8 cellular contexts compared by ENCODE assay signal in the genomic region with DNA sequence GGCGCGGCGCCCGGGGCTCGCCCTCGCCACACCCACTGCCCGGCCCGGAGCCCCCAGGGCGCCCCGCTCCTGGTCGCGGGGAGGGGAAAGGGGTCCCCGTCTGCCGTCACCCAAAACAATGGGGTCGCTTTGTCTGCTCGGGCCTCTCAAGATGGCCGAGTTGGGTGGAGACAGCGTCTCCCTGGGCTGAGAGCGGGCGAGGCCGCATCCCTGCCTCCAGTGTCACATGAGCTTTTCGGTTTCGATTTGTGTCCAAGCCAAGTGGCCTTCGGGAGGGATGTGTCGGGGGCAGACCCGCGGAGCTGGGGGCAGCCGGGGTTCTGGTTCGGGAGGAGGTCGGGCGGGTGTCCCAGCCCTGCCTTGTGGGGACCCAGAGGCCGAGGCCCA. TPM values are rescaled to one million over a fixed set of nuclear protein-coding genes. Genes with fewer than 3 reads are reported as not detected.
DNase-seq lines count a peak whose midpoint lies in the region; ATAC-seq and TF ChIP-seq lines count a peak whose summit lies in the region.

No MANE protein-coding gene starts in this region.

- H3K4me2 ChIP-seq in MM.1S (ENCODE audit: low read depth, low read length): peak overlapping the region; percentile 69; the same call in 1 of the 2 replicates

- no peak overlapping the region for H3K27ac ChIP-seq in MM.1S (ENCODE audit: low read length)
- H3K27ac ChIP-seq in VCaP: peak overlapping the region; percentile 96
- H3K27ac ChIP-seq in breast epithelium: peak overlapping the region; percentile 97 to 98
- peak overlapping the region; percentile 89 to 96 (median 94) for H3K27ac ChIP-seq in spleen

- H3K79me2 ChIP-seq in MM.1S (ENCODE audit: low read length): peaks cover 52% of the 10 kb centered on the region

- H3K27me3 ChIP-seq in HAP-1 (ENCODE audit: low read depth) (no peaks in the 10 kb centered on the region), MM.1S (replicated peaks; ENCODE audit: insufficient read depth, low read length) (no peaks in the 10 kb centered on the region), breast epithelium (no peaks in the 10 kb centered on the region), spleen (replicated peaks in 1 of 7) (no peaks in the 10 kb centered on the region)

- H3K4me1 ChIP-seq in HAP-1 (peaks cover 10% of the 10 kb centered on the region; the same call in 1 of the 2 replicates), MM.1S (ENCODE audit: low read length) (no peaks in the 10 kb centered on the region), breast epithelium (peaks cover 0 to 6% of the 10 kb centered on the region in 2 donors), spleen (peaks cover 17 to 77% (median 52%) of the 10 kb centered on the region in 6 donors)

- DNase-seq in HAP-1 (ENCODE audit: low spot score in 2 of 2) (peak in 1 of 2 experiments; percentile 69), MM.1S (peak; percentile 49), breast epithelium (ENCODE audit: low spot score in 2 of 2) (peak; percentile 63 to 73), iPS-NIHi7 (ENCODE audit: extremely low spot score) (peak; percentile 44), spleen (peak; percentile 91)

- H2AFZ ChIP-seq in MM.1S (ENCODE audit: low read length): no peak overlapping the region

- TF ChIP-seq POLR2A in breast epithelium (IDR thresholded peaks at IDR 0.05) (no peak), spleen (IDR thresholded peaks at IDR 0.05) (no peak)

- H3K36me3 ChIP-seq in HAP-1 (replicated peaks) (peaks cover 4% of the 10 kb centered on the region; the same call in 1 of the 2 replicates), MM.1S (replicated peaks; ENCODE audit: insufficient read depth, low read length) (no peaks in the 10 kb centered on the region), breast epithelium (no peaks in the 10 kb centered on the region), spleen (peaks cover 0 to 19% (median 0%) of the 10 kb centered on the region in 6 donors)

- ATAC-seq in HG03378 (IDR thresholded peaks at IDR 0.05; ENCODE audit: unreplicated experiment): no peak

- in situ Hi-C loops in HAP-1 (cut with MboI; ENCODE audit: low sequenced_read_pairs): loop anchor here (25.0 kb wide), 1 partner anchor 547 kb away; a partner anchor contains a TSS

- H4K20me1 ChIP-seq in MM.1S (ENCODE audit: insufficient read depth, low read length): no peaks in the 10 kb centered on the region

- H3K9me3 ChIP-seq in HAP-1: no peaks in the 10 kb centered on the region
- no peaks in the 10 kb centered on the region for H3K9me3 ChIP-seq in MM.1S (replicated peaks; ENCODE audit: insufficient read depth, low read length)
- no peaks in the 10 kb centered on the region for H3K9me3 ChIP-seq in breast epithelium
- no peaks in the 10 kb centered on the region for H3K9me3 ChIP-seq in spleen

- 0 to 1% (median 1%) methylated on average over 15 to 32 of the region's 32 CpGs for WGBS in spleen, 5 donors

- intact Hi-C loops in breast epithelium (cut with DNase I; ENCODE audit: low total_unique reads): no loop called here
- intact Hi-C loops in spleen (cut with DNase I; ENCODE audit: low total_unique reads): loop anchor here (10.0 kb wide), 1 partner anchor 260 kb away; no protein-coding TSS in a partner anchor

- H3K9me2 ChIP-seq in MM.1S (replicated peaks; ENCODE audit: insufficient read depth, low read length): no peaks in the 10 kb centered on the region

- no peaks in the 10 kb centered on the region for H3F3A ChIP-seq in MM.1S (ENCODE audit: insufficient read depth, low read length)

- H3K4me3 ChIP-seq in GM12875 (ENCODE audit: low read depth, low read length) (peak overlapping the region; percentile 99), HAP-1 (peak overlapping the region; percentile 98), MM.1S (ENCODE audit: low read length) (peak overlapping the region; percentile 80), breast epithelium (peak overlapping the region; percentile 91 to 100 (median 98)), spleen (peak overlapping the region; percentile 82 to 100 (median 94))

- peak overlapping the region; percentile 82 for H3K9ac ChIP-seq in MM.1S (ENCODE audit: low read length)

- TF ChIP-seq CTCF in GM12875 (IDR thresholded peaks at IDR 0.05; ENCODE audit: borderline replicate concordance, insufficient read depth, low read depth, low read length) (no peak), MM.1S (IDR thresholded peaks at IDR 0.05; ENCODE audit: low read length) (no peak), VCaP (conservative IDR thresholded peaks at IDR 0.05) (no peak), breast epithelium (IDR thresholded peaks at IDR 0.05) (no peak), spleen (IDR thresholded peaks at IDR 0.05 in 8 of 11, conservative IDR thresholded peaks at IDR 0.05 in 3 of 11) (no peak)

RNA-seq across cellular contexts. Expression of a gene that starts 0.8 kb away (rescaled TPM):
- 100 to 1,000 TPM; 355 to 424 (median 391) TPM for total RNA-seq in breast epithelium
- 100 to 1,000 TPM; 270 to 446 (median 403) TPM for total RNA-seq in spleen
- 10 to 100 TPM; 65.9 to 85.8 (median 70.5) TPM for polyA plus RNA-seq in spleen
